8 cellular contexts compared by ENCODE assay signal in the genomic region with DNA sequence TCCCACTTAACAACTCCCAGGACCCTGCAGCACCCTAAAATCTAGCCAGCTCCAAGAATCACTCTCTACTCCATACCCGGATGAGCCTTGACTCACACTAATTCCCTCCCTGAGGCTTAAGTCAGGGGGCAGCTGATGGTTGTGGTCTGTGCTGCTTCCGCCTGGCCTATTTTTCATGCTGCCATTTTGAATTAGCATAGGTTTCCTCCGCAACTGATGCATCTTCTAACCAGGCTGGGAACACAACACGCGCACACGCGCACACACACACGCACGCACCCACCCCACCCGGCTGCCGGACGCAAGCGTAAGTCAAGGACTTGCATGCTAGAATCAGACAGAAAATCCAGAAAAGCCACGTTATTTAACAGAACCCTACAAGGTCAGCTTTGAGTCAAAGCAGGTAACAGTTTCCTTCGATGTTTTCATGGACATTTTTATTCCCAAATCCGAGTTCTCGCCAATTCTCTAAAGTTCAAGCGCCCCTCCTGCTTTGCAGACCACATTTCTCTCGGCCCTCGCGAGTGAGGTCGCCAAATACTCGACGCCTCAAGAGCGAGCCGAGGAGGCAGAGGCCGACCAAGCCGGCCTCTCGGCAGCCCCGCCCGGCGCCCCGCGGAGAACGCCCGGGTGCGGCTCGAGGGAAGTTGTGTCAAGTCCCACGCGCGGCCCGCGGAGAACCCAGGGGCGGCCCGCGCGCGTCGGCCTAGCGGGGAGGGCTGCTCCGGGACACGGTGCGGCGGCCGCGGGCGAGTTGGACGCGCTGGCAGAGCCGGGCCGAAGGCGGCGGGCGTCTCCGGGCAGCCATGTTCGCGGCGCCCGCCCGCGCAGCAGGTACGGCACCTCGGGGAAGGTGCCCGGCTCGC. TPM values are rescaled to one million over a fixed set of nuclear protein-coding genes. Genes with fewer than 3 reads are reported as not detected.
DNase-seq lines count a peak whose midpoint lies in the region; ATAC-seq and TF ChIP-seq lines count a peak whose summit lies in the region.

No MANE protein-coding gene starts in this region.

- DNase-seq in AG10803 (ENCODE audit: low read depth) (peak; percentile 75), NCI-H82 (lab: John Stamatoyannopoulos, UW) (peak; percentile 90), globus pallidus (ENCODE audit: low spot score) (peak; percentile 64), neural crest cell (ENCODE audit: low read depth, low spot score) (peak; percentile 37), aorta (peak; percentile 73 to 87)

- H3K36me3 Mint-ChIP-seq in activated naive CD4-positive, alpha-beta T cell treated with anti-CD3 and anti-CD28 coated beads, Interleukin-2, amount 50 U/mL, for 24 hours, result peaks cover 3% of the 10 kb centered on the region
- peaks cover 24% of the 10 kb centered on the region for H3K36me3 Mint-ChIP-seq in neural crest cell (ENCODE audit: low read depth)

- peaks cover 39% of the 10 kb centered on the region for H3K27me3 Mint-ChIP-seq in activated naive CD4-positive, alpha-beta T cell treated with anti-CD3 and anti-CD28 coated beads, Interleukin-2, amount 50 U/mL, for 24 hours
- H3K27me3 Mint-ChIP-seq in neural crest cell (ENCODE audit: low read depth), result peaks cover 2% of the 10 kb centered on the region

- WGBS in aorta, 2 donors, result 6% methylated on average over 63 to 75 of the region's 75 CpGs

- intact Hi-C loops in aorta (cut with DNase I), result loop anchor here (2.0 to 5.0 kb wide), 2 partner anchors 38 to 39 kb away; a partner anchor contains a TSS

- peak overlapping the region; percentile 14 for H3K27ac Mint-ChIP-seq in activated naive CD4-positive, alpha-beta T cell treated with anti-CD3 and anti-CD28 coated beads, Interleukin-2, amount 50 U/mL, for 24 hours
- H3K27ac Mint-ChIP-seq in neural crest cell (ENCODE audit: unreplicated experiment), result peak overlapping the region; percentile 88

- peaks cover 0 to 5% of the 10 kb centered on the region in 2 donors for H3K4me1 ChIP-seq in aorta (ENCODE audit: control insufficient read depth in 1 of 2, insufficient read depth in 2 of 2, low read length in 2 of 2)

- ATAC-seq in GM18907 (IDR thresholded peaks at IDR 0.05; ENCODE audit: unreplicated experiment) (peak; percentile 39), HG03066 (IDR thresholded peaks at IDR 0.05; ENCODE audit: low read depth, unreplicated experiment) (peak; percentile 25), aorta (ENCODE audit: low FRiP score) (peak; percentile 77)

- no peaks in the 10 kb centered on the region for H3K36me3 ChIP-seq in aorta (ENCODE audit: control insufficient read depth in 1 of 2, insufficient read depth in 2 of 2, low read length in 1 of 2)

- H3K4me3 Mint-ChIP-seq in activated naive CD4-positive, alpha-beta T cell treated with anti-CD3 and anti-CD28 coated beads, Interleukin-2, amount 50 U/mL, for 24 hours, result peak overlapping the region; percentile 74
- peak overlapping the region; percentile 94 for H3K4me3 Mint-ChIP-seq in neural crest cell

- TF ChIP-seq CTCF in AG10803 (conservative IDR thresholded peaks at IDR 0.05; ENCODE audit: low read length) (no peak), neural crest cell (conservative IDR thresholded peaks at IDR 0.05) (no peak)

- no peaks in the 10 kb centered on the region for H3K9me3 Mint-ChIP-seq in activated naive CD4-positive, alpha-beta T cell treated with anti-CD3 and anti-CD28 coated beads, Interleukin-2, amount 50 U/mL, for 24 hours
- peaks cover 7% of the 10 kb centered on the region for H3K9me3 Mint-ChIP-seq in neural crest cell

- H3K4me1 Mint-ChIP-seq in activated naive CD4-positive, alpha-beta T cell treated with anti-CD3 and anti-CD28 coated beads, Interleukin-2, amount 50 U/mL, for 24 hours, result peaks cover 10% of the 10 kb centered on the region
- peaks cover 29% of the 10 kb centered on the region for H3K4me1 Mint-ChIP-seq in neural crest cell

- no peaks in the 10 kb centered on the region for H3K27me3 ChIP-seq in aorta (ENCODE audit: control insufficient read depth in 1 of 2, insufficient read depth in 2 of 2, low read length in 1 of 2)

- peaks cover 2% of the 10 kb centered on the region for H3K9me3 ChIP-seq in aorta (ENCODE audit: control insufficient read depth, low read length)

- H3K4me3 ChIP-seq in AG10803 (ENCODE audit: low read length) (peak overlapping the region; percentile 81), aorta (ENCODE audit: low read length in 2 of 2) (peak overlapping the region; percentile 80 to 89)

- peak overlapping the region; percentile 46 to 98 for H3K27ac ChIP-seq in aorta (ENCODE audit: low read depth in 1 of 2, low read length in 2 of 2)

RNA-seq across cellular contexts. Expression of a gene that starts 1.0 kb away (rescaled TPM):
- total RNA-seq in neural crest cell (76.8 and 79.4 TPM in 2 replicates), aorta (10 to 100 TPM; 48.1 to 71.9 TPM)
- 10 to 100 TPM; 30.8 to 40.7 TPM for polyA plus RNA-seq in aorta

RNA-seq across cellular contexts. Expression of a gene that starts 37.9 kb away (rescaled TPM):
- total RNA-seq in neural crest cell (20.3 and 21.3 TPM in 2 replicates), aorta (10 to 100 TPM; 23.8 to 25.9 TPM)
- polyA plus RNA-seq in aorta, result 1 to 10 TPM; 4.9 to 7.1 TPM

RNA-seq across cellular contexts. Expression of a gene that starts 39.6 kb away (rescaled TPM):
- total RNA-seq in neural crest cell, result 60.1 and 63.3 TPM in 2 replicates
- total RNA-seq in aorta, result 10 to 100 TPM; 13.5 to 17.1 TPM
- polyA plus RNA-seq in aorta, result 1 to 10 TPM; 3.1 to 5.5 TPM

Comparison
In these comparisons a context has a peak if more than half of its experiments do, and no peak if none do; other contexts are left out.
1. Peak in every context shown above with its lines: DNase-seq, ATAC-seq, H3K4me3 ChIP-seq and H3K27ac ChIP-seq.
2. DNase-seq: peak in every context shown above with its lines; median percentile 90 in NCI-H82; 80 in aorta; 75 in AG10803; 64 in globus pallidus; 37 in neural crest cell.
3. ATAC-seq: peak in every context shown above with its lines; median percentile 77 in aorta; 39 in GM18907; 25 in HG03066.